Comparison of ENCODE assay signal across 17 cellular contexts in genomic region chr7:70455925-70456324, GRCh38.
DNase-seq lines count a peak whose midpoint lies in the region; ATAC-seq and TF ChIP-seq lines count a peak whose summit lies in the region.
"Had no signal": no experiment of that assay in that cellular context is flagged by ENCODE, and none has a peak within 500 bp of the region (broad histone marks: within the 10 kb centered on the region; RNA-seq: fewer than 3 reads in every experiment).

No MANE protein-coding gene starts in this region.

- H3K9me2 ChIP-seq in Loucy (replicated peaks; ENCODE audit: low read depth, low read length) (no peaks in the 10 kb centered on the region), MM.1S (replicated peaks; ENCODE audit: insufficient read depth, low read length) (no peaks in the 10 kb centered on the region)
- H3K9me2 ChIP-seq: SK-N-SH had no signal

- DNase-seq in GM06990 (ENCODE audit: extremely low read depth, insufficient read length), result peak; percentile 7
- peak; percentile 15 for DNase-seq in germinal center (ENCODE audit: low spot score)
- no peak for DNase-seq in sciatic nerve (ENCODE audit: low spot score)
- DNase-seq in MM.1S, result no peak
- no peak for DNase-seq in body of pancreas
- no peak for DNase-seq in ovary
- DNase-seq: CD4-positive, alpha-beta T cell; GOT3; NCI-H1930; NCI-H2171; NCI-H774; Right ventricle myocardium superior; SK-N-SH had no signal

- H3K27ac ChIP-seq in MM.1S (ENCODE audit: low read length) (no peak overlapping the region), body of pancreas (no peak overlapping the region), ovary (no peak overlapping the region)
- H3K27ac ChIP-seq: KMS-11, Peyer's patch had no signal

- H3K27me3 ChIP-seq in GM06990 (replicated peaks; ENCODE audit: control insufficient read depth, insufficient read depth, low read length) (no peaks in the 10 kb centered on the region), Loucy (ENCODE audit: insufficient read depth, low read length, poor library complexity, severe bottlenecking) (no peaks in the 10 kb centered on the region), MM.1S (replicated peaks; ENCODE audit: insufficient read depth, low read length) (no peaks in the 10 kb centered on the region), body of pancreas (no peaks in the 10 kb centered on the region), ovary (no peaks in the 10 kb centered on the region)
- H3K27me3 ChIP-seq: Peyer's patch had no signal

- H3K9me3 ChIP-seq in Loucy (ENCODE audit: insufficient read depth, low read depth, low read length), result no peaks in the 10 kb centered on the region
- no peaks in the 10 kb centered on the region for H3K9me3 ChIP-seq in MM.1S (replicated peaks; ENCODE audit: insufficient read depth, low read length)
- H3K9me3 ChIP-seq in body of pancreas, result no peaks in the 10 kb centered on the region
- no peaks in the 10 kb centered on the region for H3K9me3 ChIP-seq in ovary
- H3K9me3 ChIP-seq: Peyer's patch, SK-N-SH had no signal

- ATAC-seq in GM19455 (IDR thresholded peaks at IDR 0.05; ENCODE audit: unreplicated experiment), result peak; percentile 15
- no peak for ATAC-seq in sciatic nerve
- ATAC-seq in body of pancreas, result no peak

- H4K20me1 ChIP-seq in Loucy (ENCODE audit: insufficient read depth, low read length, poor library complexity, severe bottlenecking), result no peaks in the 10 kb centered on the region
- no peaks in the 10 kb centered on the region for H4K20me1 ChIP-seq in MM.1S (ENCODE audit: insufficient read depth, low read length)

- peak overlapping the region; percentile 21 for H3K9ac ChIP-seq in Loucy (ENCODE audit: low read depth, low read length, poor library complexity, severe bottlenecking)
- no peak overlapping the region for H3K9ac ChIP-seq in MM.1S (ENCODE audit: low read length)
- H3K9ac ChIP-seq: KMS-11, SK-N-SH had no signal

- peaks cover 26% of the 10 kb centered on the region for H3K4me1 ChIP-seq in Loucy (ENCODE audit: insufficient read depth, low read length, poor library complexity, severe bottlenecking)
- H3K4me1 ChIP-seq in MM.1S (ENCODE audit: low read length), result no peaks in the 10 kb centered on the region
- H3K4me1 ChIP-seq in body of pancreas, result peaks cover 10% of the 10 kb centered on the region
- H3K4me1 ChIP-seq in ovary (ENCODE audit: insufficient read depth), result peaks cover 3% of the 10 kb centered on the region

- no peaks in the 10 kb centered on the region for H3F3A ChIP-seq in Loucy (ENCODE audit: low read depth)
- H3F3A ChIP-seq in MM.1S (ENCODE audit: insufficient read depth, low read length), result no peaks in the 10 kb centered on the region

- intact Hi-C loops in sciatic nerve (cut with DNase I) (no loop called here), body of pancreas (cut with DNase I) (no loop called here), ovary (cut with DNase I) (no loop called here)

- H3K4me3 ChIP-seq in GM06990 (replicated peaks; ENCODE audit: low read depth, low read length) (no peak overlapping the region), Loucy (ENCODE audit: low read length, poor library complexity, severe bottlenecking) (no peak overlapping the region), MM.1S (ENCODE audit: low read length) (no peak overlapping the region), body of pancreas (no peak overlapping the region), ovary (no peak overlapping the region)
- H3K4me3 ChIP-seq: Peyer's patch had no signal

- WGBS in body of pancreas, 2 donors, result 89% methylated on average over 2 of the region's 2 CpGs
- WGBS in ovary, 3 donors, result 86 to 92% (median 90%) methylated on average over 2 of the region's 2 CpGs

- no peak for TF ChIP-seq EP300 in ovary (IDR thresholded peaks at IDR 0.05)

- H3K79me2 ChIP-seq in Loucy (ENCODE audit: insufficient read depth, low read length) (no peaks in the 10 kb centered on the region), MM.1S (ENCODE audit: low read length) (no peaks in the 10 kb centered on the region)

- TF ChIP-seq POLR2A in body of pancreas (IDR thresholded peaks at IDR 0.05), result no peak
- TF ChIP-seq POLR2A in ovary (IDR thresholded peaks at IDR 0.05), result no peak

- H3K36me3 ChIP-seq in GM06990 (ENCODE audit: control insufficient read depth, insufficient read depth, low read length) (no peaks in the 10 kb centered on the region), Loucy (ENCODE audit: insufficient read depth, low read length) (no peaks in the 10 kb centered on the region), MM.1S (replicated peaks; ENCODE audit: insufficient read depth, low read length) (no peaks in the 10 kb centered on the region), body of pancreas (replicated peaks in 1 of 2; ENCODE audit: insufficient read depth in 1 of 2, low read depth in 2 of 2) (no peaks in the 10 kb centered on the region), ovary (no peaks in the 10 kb centered on the region)
- H3K36me3 ChIP-seq: Peyer's patch had no signal

- H3K4me2 ChIP-seq in Loucy (ENCODE audit: low read depth, low read length, poor library complexity, severe bottlenecking) (no peak overlapping the region), MM.1S (ENCODE audit: low read depth, low read length) (no peak overlapping the region)
- H3K4me2 ChIP-seq: KMS-11, SK-N-SH had no signal

- H2AFZ ChIP-seq in Loucy (ENCODE audit: low read length), result no peak overlapping the region
- no peak overlapping the region for H2AFZ ChIP-seq in MM.1S (ENCODE audit: low read length)

- TF ChIP-seq CTCF in GM06990 (IDR thresholded peaks at IDR 0.05; ENCODE audit: insufficient read depth, low read length, poor library complexity, severe bottlenecking), result no peak
- TF ChIP-seq CTCF in Loucy (conservative IDR thresholded peaks at IDR 0.05; ENCODE audit: low read length), result no peak
- no peak for TF ChIP-seq CTCF in MM.1S (IDR thresholded peaks at IDR 0.05; ENCODE audit: low read length)
- no peak for TF ChIP-seq CTCF in body of pancreas (IDR thresholded peaks at IDR 0.05)
- TF ChIP-seq CTCF in ovary (IDR thresholded peaks at IDR 0.05), result no peak

Comparison
In these comparisons a context has a peak if more than half of its experiments do, and no peak if none do; other contexts are left out.
1. DNase-seq: peak in GM06990 (single experiment) and germinal center (single experiment); none in sciatic nerve (single experiment), MM.1S (single experiment), body of pancreas (0 of 4) and ovary (0 of 5).